In genomic region chr1:32163405-32163804, GRCh38 we compare ENCODE assay signal across 2 cellular contexts.
TF ChIP-seq lines count a peak whose summit lies in the region.

No MANE protein-coding gene starts in this region.

TF ChIP-seq in GM23338, 12 proteins besides CTCF, POLR2A, EP300 and RAD21:
- TF ChIP-seq CREB1 (CRISPR knock-in tag; IDR thresholded peaks at IDR 0.05; ENCODE audit: low read depth) (no peak), EZH2phosphoT487 (IDR thresholded peaks at IDR 0.05; ENCODE audit: unreplicated experiment) (no peak), STAT1 (IDR thresholded peaks at IDR 0.05; ENCODE audit: unreplicated experiment) (no peak), REST (IDR thresholded peaks at IDR 0.05; ENCODE audit: unreplicated experiment) (no peak), ZNF462 (CRISPR knock-in tag; IDR thresholded peaks at IDR 0.05) (no peak), JUNB (IDR thresholded peaks at IDR 0.05; ENCODE audit: unreplicated experiment) (no peak), NANOG (IDR thresholded peaks at IDR 0.05; ENCODE audit: borderline replicate concordance) (no peak), ZNF331 (CRISPR knock-in tag; IDR thresholded peaks at IDR 0.05; ENCODE audit: low read depth) (no peak), ZNF114 (CRISPR knock-in tag; IDR thresholded peaks at IDR 0.05) (no peak)
- TF ChIP-seq, protein P1, sequence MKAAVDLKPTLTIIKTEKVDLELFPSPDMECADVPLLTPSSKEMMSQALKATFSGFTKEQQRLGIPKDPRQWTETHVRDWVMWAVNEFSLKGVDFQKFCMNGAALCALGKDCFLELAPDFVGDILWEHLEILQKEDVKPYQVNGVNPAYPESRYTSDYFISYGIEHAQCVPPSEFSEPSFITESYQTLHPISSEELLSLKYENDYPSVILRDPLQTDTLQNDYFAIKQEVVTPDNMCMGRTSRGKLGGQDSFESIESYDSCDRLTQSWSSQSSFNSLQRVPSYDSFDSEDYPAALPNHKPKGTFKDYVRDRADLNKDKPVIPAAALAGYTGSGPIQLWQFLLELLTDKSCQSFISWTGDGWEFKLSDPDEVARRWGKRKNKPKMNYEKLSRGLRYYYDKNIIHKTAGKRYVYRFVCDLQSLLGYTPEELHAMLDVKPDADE (IDR thresholded peaks at IDR 0.05), result no peak
TF ChIP-seq in GM23338: peak in this region for 0.

TF ChIP-seq in K562, 482 proteins besides CTCF, POLR2A, EP300 and RAD21:
- TF ChIP-seq MYC (IDR thresholded peaks at IDR 0.05; ENCODE audit: low read depth, low read length), result no peak
- no peak for TF ChIP-seq MYC (CRISPR knock-in tag; IDR thresholded peaks at IDR 0.05; ENCODE audit: borderline replicate concordance, low read depth)
- TF ChIP-seq POLR2AphosphoS2 (IDR thresholded peaks at IDR 0.05; ENCODE audit: low read length), result 0 out of 2 replicates have a peak, but pooled peaks have one; percentile 35
